9 cellular contexts compared by ENCODE assay signal in the genomic region with DNA sequence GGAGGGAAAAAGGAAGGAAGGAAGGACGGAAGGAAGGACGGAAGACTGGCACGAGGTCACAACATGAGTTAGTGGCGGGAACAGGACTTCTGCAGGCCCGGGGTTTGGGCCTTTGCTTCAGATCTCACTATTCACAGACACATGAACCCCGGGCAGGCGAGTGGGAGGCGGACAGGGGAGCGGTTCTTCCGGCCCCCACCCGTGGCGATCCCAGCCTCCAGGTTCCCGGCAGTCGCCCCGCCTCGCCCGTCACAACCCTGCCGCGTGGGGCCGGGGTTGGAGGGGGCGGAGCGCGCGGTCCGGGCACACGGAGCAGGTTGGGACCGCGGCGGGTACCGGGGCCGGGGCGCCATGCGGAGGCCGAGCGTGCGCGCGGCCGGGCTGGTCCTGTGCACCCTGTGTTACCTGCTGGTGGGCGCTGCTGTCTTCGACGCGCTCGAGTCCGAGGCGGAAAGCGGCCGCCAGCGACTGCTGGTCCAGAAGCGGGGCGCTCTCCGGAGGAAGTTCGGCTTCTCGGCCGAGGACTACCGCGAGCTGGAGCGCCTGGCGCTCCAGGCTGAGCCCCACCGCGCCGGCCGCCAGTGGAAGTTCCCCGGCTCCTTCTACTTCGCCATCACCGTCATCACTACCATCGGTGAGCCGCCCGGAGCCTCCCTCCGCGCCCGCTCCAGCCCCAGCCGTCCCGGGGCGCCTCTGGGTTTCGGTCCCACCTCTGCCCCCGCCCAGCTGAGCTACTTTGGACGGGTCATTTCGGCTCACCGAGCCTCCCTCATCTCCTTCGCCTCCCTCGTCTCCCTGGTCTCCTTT. TPM values are rescaled to one million over a fixed set of nuclear protein-coding genes. Genes with fewer than 3 reads are reported as not detected.
DNase-seq lines count a peak whose midpoint lies in the region; ATAC-seq and TF ChIP-seq lines count a peak whose summit lies in the region.
"Had no signal": no experiment of that assay in that cellular context is flagged by ENCODE, and none has a peak within 500 bp of the region (broad histone marks: within the 10 kb centered on the region; RNA-seq: fewer than 3 reads in every experiment).

TSS of gene KCNK15 (plus strand) at position 306 of the 807 bp plus-strand sequence. CDS start at position 352, 46 bp downstream.

- peak in 2 of 3 donors; percentile 30 to 33 for TF ChIP-seq POLR2A in body of pancreas (IDR thresholded peaks at IDR 0.05)

- no peak within 1 kb of the TSS for H3K4me2 ChIP-seq in DND-41 (ENCODE audit: insufficient read depth, low read length)

- H3K27ac ChIP-seq in DND-41 (ENCODE audit: low read length) (no peak within 1 kb of the TSS), body of pancreas (peak within 1 kb of the TSS in 3 of 4 donors; percentile 41 to 75 (median 71))

- H3K36me3 ChIP-seq in DND-41 (ENCODE audit: insufficient read depth, low read length): no peaks in the 10 kb centered on the region
- no peaks in the 10 kb centered on the region for H3K36me3 ChIP-seq in body of pancreas (replicated peaks in 1 of 2; ENCODE audit: insufficient read depth in 1 of 2, low read depth in 2 of 2)

- ATAC-seq in DND-41 (ENCODE audit: insufficient read depth, low read depth) (0 out of 3 replicates have a peak, but pooled peaks have one; percentile 25), SK-N-SH treated with all-trans-retinoic acid at 6 μM for 48 hours (peak; percentile 45), body of pancreas (peak; percentile 47), HG03045 (IDR thresholded peaks at IDR 0.05; ENCODE audit: unreplicated experiment) (no peak), HG02759 (IDR thresholded peaks at IDR 0.05; ENCODE audit: unreplicated experiment) (no peak)

- no peak for DNase-seq in DND-41
- peak; percentile 28 to 50 (median 38) for DNase-seq in body of pancreas
- DNase-seq in kidney tubule cell (ENCODE audit: low spot score): peak; percentile 17
- DNase-seq in stimulated activated CD4-positive, alpha-beta T cell treated with anti-CD3 and anti-CD28 coated beads, Interleukin-4, amount 100 ng/mL, for 24 hours: peak; percentile 55
- DNase-seq in middle frontal gyrus (ENCODE audit: extremely low spot score, low spot score): no peak

- H4K20me1 ChIP-seq in DND-41 (ENCODE audit: insufficient read depth, low read length): no peaks in the 10 kb centered on the region

- WGBS in body of pancreas, 2 donors: 2 to 6% methylated on average over 24 to 69 of the region's 82 CpGs

- intact Hi-C loops in body of pancreas (cut with DNase I): no loop called here

- H3K4me1 ChIP-seq in DND-41 (ENCODE audit: insufficient read depth, low read length): no peaks in the 10 kb centered on the region
- H3K4me1 ChIP-seq in body of pancreas: peaks cover 32% of the 10 kb centered on the region

- peaks cover 38% of the 10 kb centered on the region for H3K27me3 ChIP-seq in DND-41 (ENCODE audit: insufficient read depth, low read length, poor library complexity)
- no peaks in the 10 kb centered on the region for H3K27me3 ChIP-seq in body of pancreas

- H3K79me2 ChIP-seq in DND-41 (ENCODE audit: insufficient read depth, low read length): no peaks in the 10 kb centered on the region

- TF ChIP-seq CTCF in DND-41 (IDR thresholded peaks at IDR 0.05; ENCODE audit: borderline replicate concordance, extremely low read depth, low read length, poor library complexity, severe bottlenecking): no peak
- TF ChIP-seq CTCF in body of pancreas (IDR thresholded peaks at IDR 0.05): no peak

- H3K9me3 ChIP-seq in DND-41 (ENCODE audit: insufficient read depth, low read length, severe bottlenecking) (no peaks in the 10 kb centered on the region), body of pancreas (no peaks in the 10 kb centered on the region)

- no peak within 1 kb of the TSS for H3K9ac ChIP-seq in DND-41 (ENCODE audit: low read depth, low read length)

- H2AFZ ChIP-seq in DND-41 (ENCODE audit: low read depth, low read length): no peak within 1 kb of the TSS

- H3K4me3 ChIP-seq in DND-41 (ENCODE audit: low read depth in 1 of 2, low read length in 2 of 2): no peak within 1 kb of the TSS
- H3K4me3 ChIP-seq in body of pancreas: peak within 1 kb of the TSS; percentile 16 to 19

TF ChIP-seq in SK-N-SH treated with all-trans-retinoic acid at 6 μM for 48 hours, 23 proteins besides CTCF, POLR2A, EP300 and RAD21:
- TF ChIP-seq CSDC2 (CRISPR knock-in tag; IDR thresholded peaks at IDR 0.05) (no peak), ZNF70 (CRISPR knock-in tag; IDR thresholded peaks at IDR 0.05) (no peak)
- TF ChIP-seq, protein P1, sequence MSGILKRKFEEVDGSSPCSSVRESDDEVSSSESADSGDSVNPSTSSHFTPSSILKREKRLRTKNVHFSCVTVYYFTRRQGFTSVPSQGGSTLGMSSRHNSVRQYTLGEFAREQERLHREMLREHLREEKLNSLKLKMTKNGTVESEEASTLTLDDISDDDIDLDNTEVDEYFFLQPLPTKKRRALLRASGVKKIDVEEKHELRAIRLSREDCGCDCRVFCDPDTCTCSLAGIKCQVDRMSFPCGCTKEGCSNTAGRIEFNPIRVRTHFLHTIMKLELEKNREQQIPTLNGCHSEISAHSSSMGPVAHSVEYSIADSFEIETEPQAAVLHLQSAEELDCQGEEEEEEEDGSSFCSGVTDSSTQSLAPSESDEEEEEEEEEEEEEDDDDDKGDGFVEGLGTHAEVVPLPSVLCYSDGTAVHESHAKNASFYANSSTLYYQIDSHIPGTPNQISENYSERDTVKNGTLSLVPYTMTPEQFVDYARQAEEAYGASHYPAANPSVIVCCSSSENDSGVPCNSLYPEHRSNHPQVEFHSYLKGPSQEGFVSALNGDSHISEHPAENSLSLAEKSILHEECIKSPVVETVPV (CRISPR knock-in tag; IDR thresholded peaks at IDR 0.05): no peak

RNA-seq across cellular contexts. Expression of gene KCNK15, which starts in this region (rescaled TPM):
- total RNA-seq in body of pancreas: 1 to 10 TPM; 1.8 to 3.3 TPM
- total RNA-seq: myocyte had no signal

Comparison
In these comparisons a context has a peak if more than half of its experiments do, and no peak if none do; other contexts are left out.
1. ATAC-seq: peak in DND-41 (single experiment), SK-N-SH treated with all-trans-retinoic acid at 6 μM for 48 hours (single experiment) and body of pancreas (single experiment); none in HG03045 (single experiment) and HG02759 (single experiment).
2. DNase-seq: peak in body of pancreas (4 of 4), kidney tubule cell (single experiment) and stimulated activated CD4-positive, alpha-beta T cell treated with anti-CD3 and anti-CD28 coated beads, Interleukin-4, amount 100 ng/mL, for 24 hours (single experiment); none in DND-41 (single experiment) and middle frontal gyrus (single experiment).
3. H3K4me3 ChIP-seq: peak in body of pancreas (2 of 2); none in DND-41 (0 of 2).